In the genomic region with DNA sequence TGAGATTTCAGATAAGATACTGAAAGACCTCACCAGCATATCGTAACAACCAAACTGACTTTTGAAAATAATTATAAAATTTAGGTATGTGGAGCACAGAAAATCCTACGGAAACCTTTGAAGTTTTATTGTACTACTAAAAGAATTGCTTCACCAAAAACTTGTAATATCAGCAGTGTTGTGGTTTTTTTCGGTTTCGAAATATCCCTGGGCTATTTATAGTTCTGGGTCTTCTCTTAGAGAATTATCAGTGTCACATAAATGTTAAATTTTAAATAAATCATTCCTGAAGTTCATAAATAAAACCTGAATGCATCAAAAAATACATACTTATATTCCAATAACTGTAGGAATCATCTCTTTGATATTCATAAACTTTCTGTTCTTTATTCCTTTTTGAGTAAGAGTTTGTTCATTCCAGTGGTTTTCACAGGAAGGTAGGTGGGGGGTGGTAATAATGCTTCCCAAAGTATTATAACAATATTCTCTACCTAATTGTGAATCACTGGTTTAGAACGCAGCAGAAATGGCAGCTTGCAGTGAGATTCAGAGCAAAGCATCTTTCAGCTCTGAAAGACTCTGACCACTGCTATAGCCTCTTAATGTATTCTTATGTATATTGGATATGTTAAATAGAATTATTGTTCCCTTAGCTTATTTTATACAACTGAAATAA, we compare ENCODE assay signal across 15 cellular contexts.
DNase-seq lines count a peak whose midpoint lies in the region; ATAC-seq, FAIRE-seq and TF ChIP-seq lines count a peak whose summit lies in the region.
"Had no signal": no experiment of that assay in that cellular context is flagged by ENCODE, and none has a peak within 500 bp of the region (broad histone marks: within the 10 kb centered on the region; RNA-seq: fewer than 3 reads in every experiment).

No MANE protein-coding gene starts in this region.

- H3K23ac ChIP-seq in mesenchymal stem cell (ENCODE audit: low read length in 2 of 2): no peak overlapping the region

- no peak overlapping the region for H3K18ac ChIP-seq in mesenchymal stem cell (ENCODE audit: low read depth in 1 of 2, low read length in 2 of 2)

- TF ChIP-seq RAD21 in GM12878 (IDR thresholded peaks at IDR 0.05; ENCODE audit: insufficient read depth, low read depth, low read length): no peak

- H3K9ac ChIP-seq in MM.1S (ENCODE audit: low read length) (peak overlapping the region; percentile 31; the same call in 1 of the 2 replicates), GM12878 (ENCODE audit: control insufficient read depth, insufficient read depth, low read length) (no peak overlapping the region), mesenchymal stem cell (ENCODE audit: low read length) (no peak overlapping the region)

- no TSS peak for BruUV-seq in GM12878 (replicated peaks; lab: Mats Ljungman, UMichigan)

- peaks cover 49% of the 10 kb centered on the region for H3K79me2 ChIP-seq in MM.1S (ENCODE audit: low read length)
- no peaks in the 10 kb centered on the region for H3K79me2 ChIP-seq in GM12878 (ENCODE audit: control insufficient read depth, insufficient read depth, low read length)

- H2BK12ac ChIP-seq in mesenchymal stem cell (ENCODE audit: low read length in 2 of 2): no peak overlapping the region

- ATAC-seq in GM18502 (IDR thresholded peaks at IDR 0.05; ENCODE audit: poor library complexity, unreplicated experiment) (peak; percentile 69), GM12878 (no peak), psoas muscle (no peak), GM21447 (IDR thresholded peaks at IDR 0.05; ENCODE audit: unreplicated experiment) (no peak)
- ATAC-seq: CD8-positive, alpha-beta T cell had no signal

- H2BK5ac ChIP-seq in mesenchymal stem cell (ENCODE audit: low read depth, low read length, poor library complexity, severe bottlenecking): no peak overlapping the region

- no peak overlapping the region for H4K91ac ChIP-seq in mesenchymal stem cell (ENCODE audit: low read length)

- no peaks in the 10 kb centered on the region for H3K27me3 ChIP-seq in MM.1S (replicated peaks; ENCODE audit: insufficient read depth, low read length)
- no peaks in the 10 kb centered on the region for H3K27me3 ChIP-seq in GM12878 (replicated peaks in 1 of 2; ENCODE audit: control insufficient read depth in 2 of 2, insufficient read depth in 2 of 2, low read length in 1 of 2)
- no peaks in the 10 kb centered on the region for H3K27me3 ChIP-seq in mesenchymal stem cell (ENCODE audit: control insufficient read depth in 1 of 2, insufficient read depth in 1 of 2, low read length in 2 of 2)
- no peaks in the 10 kb centered on the region for H3K27me3 ChIP-seq in psoas muscle (ENCODE audit: insufficient read depth in 3 of 3, low read length in 2 of 3)
- H3K27me3 ChIP-seq: esophagus squamous epithelium, right atrium auricular region had no signal

- no peak for TF ChIP-seq EP300 in GM12878 (IDR thresholded peaks at IDR 0.05; ENCODE audit: borderline replicate concordance in 1 of 2, control insufficient read depth in 1 of 2, low read depth in 2 of 2, low read length in 2 of 2)

- H2BK120ac ChIP-seq in mesenchymal stem cell (ENCODE audit: low read depth, low read length): no peak overlapping the region

- no peak overlapping the region for H4K8ac ChIP-seq in mesenchymal stem cell (ENCODE audit: low read length)

- 65% methylated on average over 5 of the region's 5 CpGs for WGBS in GM12878 (ENCODE audit: insufficient coverage, insufficient replicate concordance, low lambda C conversion rate, missing lambda C conversion rate)
- WGBS in mesenchymal stem cell: no CpG with 5 or more reads among the region's 5 CpGs
- 75 to 89% (median 77%) methylated on average over 5 of the region's 5 CpGs for WGBS in psoas muscle, 3 donors

- RAD21 ChIA-PET in GM12878 (lab: Charles Lee; ENCODE audit: unreplicated experiment): no interaction called here

- DNase-seq in MM.1S (peak; percentile 97), GM12878 (ENCODE audit: low read depth, low spot score) (no peak), mesenchymal stem cell (peak; percentile 56), psoas muscle (no peak), OCI-M2 (lab: John Stamatoyannopoulos, UW; ENCODE audit: unreplicated experiment) (no peak), NCI-H526 treated with DMSO at 0.1 percent for 48 hours (lab: John Stamatoyannopoulos, UW) (no peak)
- DNase-seq: CD8-positive, alpha-beta T cell; esophagus squamous epithelium; islet precursor cell; NCI-H1092; NCI-H446; Right ventricle myocardium superior had no signal

- POLR2A ChIA-PET in GM12878 (lab: Charles Lee): interaction anchor here (1.5 kb wide), 1 partner anchor 19 kb away, joined by 4 read pairs; no protein-coding TSS in a partner anchor

- TF ChIP-seq POLR2A in GM12878 (IDR thresholded peaks at IDR 0.05; ENCODE audit: low read depth, low read length): no peak

- no peak overlapping the region for H3K14ac ChIP-seq in mesenchymal stem cell (ENCODE audit: low read length in 2 of 2)

- in situ Hi-C loops in GM12878 (cut with MboI): no loop called here

- peak overlapping the region; percentile 68; the same call in 1 of the 2 replicates for H3K27ac ChIP-seq in MM.1S (ENCODE audit: low read length)
- no peak overlapping the region for H3K27ac ChIP-seq in GM12878 (ENCODE audit: control insufficient read depth, insufficient read depth)
- H3K27ac ChIP-seq in mesenchymal stem cell (ENCODE audit: low read length, poor library complexity, severe bottlenecking): no peak overlapping the region
- no peak overlapping the region for H3K27ac ChIP-seq in psoas muscle
- H3K27ac ChIP-seq: esophagus squamous epithelium, right atrium auricular region had no signal

- H3K4me2 ChIP-seq in MM.1S (ENCODE audit: low read depth, low read length) (peak overlapping the region; percentile 42), GM12878 (ENCODE audit: control insufficient read depth, insufficient read depth) (no peak overlapping the region), mesenchymal stem cell (ENCODE audit: low read length, poor library complexity, severe bottlenecking) (no peak overlapping the region)

- no peaks in the 10 kb centered on the region for H3K9me2 ChIP-seq in MM.1S (replicated peaks; ENCODE audit: insufficient read depth, low read length)

- H3K9me3 ChIP-seq in MM.1S (replicated peaks; ENCODE audit: insufficient read depth, low read length) (no peaks in the 10 kb centered on the region), GM12878 (replicated peaks; ENCODE audit: control insufficient read depth, insufficient read depth, low read length) (no peaks in the 10 kb centered on the region; the same call in 2 of the 3 replicates), mesenchymal stem cell (ENCODE audit: control insufficient read depth, low read length) (no peaks in the 10 kb centered on the region), psoas muscle (no peaks in the 10 kb centered on the region)
- H3K9me3 ChIP-seq: esophagus squamous epithelium, right atrium auricular region had no signal

- H2AFZ ChIP-seq in MM.1S (ENCODE audit: low read length): no peak overlapping the region
- no peak overlapping the region for H2AFZ ChIP-seq in GM12878 (ENCODE audit: control insufficient read depth, low read depth, low read length)
- H2AFZ ChIP-seq in mesenchymal stem cell (ENCODE audit: low read depth, low read length): no peak overlapping the region

- peaks cover 43% of the 10 kb centered on the region for H3F3A ChIP-seq in MM.1S (ENCODE audit: insufficient read depth, low read length)

- H3K4me1 ChIP-seq in MM.1S (ENCODE audit: low read length): peaks cover 59% of the 10 kb centered on the region
- H3K4me1 ChIP-seq in GM12878 (ENCODE audit: control insufficient read depth, insufficient read depth, low read length): no peaks in the 10 kb centered on the region; the same call in 1 of the 2 replicates
- peaks cover 2% of the 10 kb centered on the region for H3K4me1 ChIP-seq in mesenchymal stem cell (ENCODE audit: control insufficient read depth, insufficient read depth, low read depth, low read length)
- peaks cover 4% of the 10 kb centered on the region for H3K4me1 ChIP-seq in psoas muscle

- no peak overlapping the region for H3K4ac ChIP-seq in mesenchymal stem cell (ENCODE audit: low read depth in 1 of 2, low read length in 2 of 2)

- H3K4me3 ChIP-seq in MM.1S (ENCODE audit: low read length) (peak overlapping the region; percentile 13), GM12878 (no peak overlapping the region), mesenchymal stem cell (ENCODE audit: insufficient read depth in 1 of 2, low read depth in 1 of 2, low read length in 2 of 2) (no peak overlapping the region), psoas muscle (no peak overlapping the region)
- H3K4me3 ChIP-seq: esophagus squamous epithelium, right atrium auricular region had no signal

- H2AK5ac ChIP-seq in mesenchymal stem cell (ENCODE audit: low read length, severe bottlenecking): no peak overlapping the region

- TF ChIP-seq CTCF in MM.1S (IDR thresholded peaks at IDR 0.05; ENCODE audit: low read length): no peak
- TF ChIP-seq CTCF in GM12878 (IDR thresholded peaks at IDR 0.05 in 2 of 3, conservative IDR thresholded peaks at IDR 0.05 in 1 of 3; ENCODE audit: control insufficient read depth in 2 of 3, extremely low read depth in 1 of 3, insufficient read depth in 1 of 3, low read depth in 3 of 3, low read length in 3 of 3): no peak
- TF ChIP-seq CTCF in psoas muscle (IDR thresholded peaks at IDR 0.05): no peak

- H4K20me1 ChIP-seq in MM.1S (ENCODE audit: insufficient read depth, low read length) (no peaks in the 10 kb centered on the region), GM12878 (ENCODE audit: control insufficient read depth, insufficient read depth) (no peaks in the 10 kb centered on the region)

- H2BK15ac ChIP-seq in mesenchymal stem cell (ENCODE audit: low read depth, poor library complexity, severe bottlenecking): no peak overlapping the region

- intact Hi-C loops in GM12878 (cut with micrococcal nuclease; ENCODE audit: unreplicated experiment) (no loop called here), psoas muscle (cut with DNase I) (no loop called here)

- peaks cover 20% of the 10 kb centered on the region for H3K79me1 ChIP-seq in mesenchymal stem cell (replicated peaks; ENCODE audit: low read length, poor library complexity, severe bottlenecking)

- FAIRE-seq in GM12878 (lab: Jason Lieb, UNC): no peak

- CTCF ChIA-PET in GM12878 (lab: Yijun Ruan, JAX): interaction anchor here (1.7 kb wide), 1 partner anchor 187 kb away, joined by 3 read pairs; no protein-coding TSS in a partner anchor

- no peaks in the 10 kb centered on the region for H3K36me3 ChIP-seq in MM.1S (replicated peaks; ENCODE audit: insufficient read depth, low read length)
- H3K36me3 ChIP-seq in GM12878 (ENCODE audit: control insufficient read depth in 2 of 2, insufficient read depth in 2 of 2, low read length in 1 of 2): no peaks in the 10 kb centered on the region
- H3K36me3 ChIP-seq in mesenchymal stem cell (ENCODE audit: control insufficient read depth in 1 of 2, insufficient read depth in 2 of 2, low read depth in 1 of 2, low read length in 2 of 2): no peaks in the 10 kb centered on the region
- no peaks in the 10 kb centered on the region for H3K36me3 ChIP-seq in psoas muscle (ENCODE audit: insufficient read depth in 1 of 2, low read depth in 1 of 2)
- H3K36me3 ChIP-seq: esophagus squamous epithelium, right atrium auricular region had no signal

- SMC1A ChIA-PET in GM12878 (lab: Charles Lee; ENCODE audit: uncharacterized antibody, unreplicated experiment): interaction anchor here (0.5 to 1.6 kb wide), 4 partner anchors 15 to 413 kb away, joined by 3 read pairs; no protein-coding TSS in a partner anchor

Comparison
In these comparisons a context has a peak if more than half of its experiments do, and no peak if none do; other contexts are left out.
1. DNase-seq: peak in MM.1S (single experiment) and mesenchymal stem cell (single experiment); none in GM12878 (single experiment), psoas muscle (0 of 2), OCI-M2 (single experiment) and NCI-H526 treated with DMSO at 0.1 percent for 48 hours (single experiment).